Comparison of ENCODE assay signal across 9 cellular contexts in the genomic region with DNA sequence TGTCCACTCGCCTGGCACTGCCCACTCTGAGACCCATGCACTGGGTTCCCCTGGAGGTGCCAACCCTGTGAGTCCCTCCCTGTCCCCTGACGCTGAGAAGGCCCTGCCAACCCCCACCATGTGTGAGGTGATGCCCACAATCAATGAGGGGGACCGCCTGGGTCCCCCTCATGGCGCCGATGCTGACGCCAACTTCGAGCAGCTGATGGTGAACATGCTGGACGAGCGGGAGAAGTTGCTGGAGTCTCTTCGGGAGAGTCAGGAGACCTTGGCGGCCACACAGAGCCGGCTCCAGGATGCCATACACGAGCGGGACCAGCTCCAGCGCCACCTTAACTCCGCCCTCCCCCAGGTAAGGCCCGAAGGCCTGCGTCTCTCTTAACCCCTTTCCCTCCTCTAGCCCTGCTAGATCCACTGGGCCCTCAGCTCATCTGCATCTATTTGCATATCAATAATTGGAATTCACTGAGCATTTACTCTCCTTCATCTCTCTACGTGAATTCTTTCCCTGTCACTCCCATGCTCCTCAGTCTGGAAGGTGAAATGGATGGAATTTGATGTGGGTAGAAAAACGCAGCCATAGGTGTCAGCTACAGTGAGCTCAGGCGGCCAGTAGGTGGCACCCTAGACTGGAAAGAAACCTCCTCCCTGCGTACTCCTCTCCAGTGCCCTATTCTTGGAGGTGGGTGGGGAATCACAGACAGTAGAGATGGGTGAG. TPM values are rescaled to one million over a fixed set of nuclear protein-coding genes. Genes with fewer than 3 reads are reported as not detected.
DNase-seq lines count a peak whose midpoint lies in the region; ATAC-seq and TF ChIP-seq lines count a peak whose summit lies in the region.
"Had no signal": no experiment of that assay in that cellular context is flagged by ENCODE, and none has a peak within 500 bp of the region (broad histone marks: within the 10 kb centered on the region; RNA-seq: fewer than 3 reads in every experiment).

No MANE protein-coding gene starts in this region.

- in situ Hi-C loops in Caki2 (cut with HindIII; ENCODE audit: low pct_unique_long_range_greater_than_20kb, low sequenced_read_pairs) = loop anchor here (25.0 kb wide), 1 partner anchor 173 kb away; no protein-coding TSS in a partner anchor

- peaks cover 14% of the 10 kb centered on the region for H3K4me1 ChIP-seq in endodermal cell (ENCODE audit: control insufficient read depth, insufficient read depth, low read length)

- no peak overlapping the region for H3K4me3 ChIP-seq in endodermal cell (ENCODE audit: low read length)
- H3K4me3 ChIP-seq: SK-N-MC had no signal

- ATAC-seq in HG02759 (IDR thresholded peaks at IDR 0.05; ENCODE audit: unreplicated experiment) (peak; percentile 66), HG02588 (IDR thresholded peaks at IDR 0.05; ENCODE audit: unreplicated experiment) (no peak)

- TF ChIP-seq CTCF in endodermal cell (conservative IDR thresholded peaks at IDR 0.05) (peak; percentile 96), mesothelial cell of epicardium (IDR thresholded peaks at IDR 0.05; ENCODE audit: unreplicated experiment) (peak; percentile 83)

- 71 to 77% methylated on average over 18 to 22 of the region's 22 CpGs for WGBS in endodermal cell (ENCODE audit: insufficient coverage in 1 of 2, insufficient read length in 1 of 2), 2 experiments

- H3K27me3 Mint-ChIP-seq in endodermal cell (ENCODE audit: insufficient read depth) (peaks cover 2% of the 10 kb centered on the region), mesothelial cell of epicardium (ENCODE audit: low read depth) (peaks cover 3% of the 10 kb centered on the region)

- no peak overlapping the region for H3K27ac Mint-ChIP-seq in endodermal cell
- H3K27ac Mint-ChIP-seq in mesothelial cell of epicardium = no peak overlapping the region

- no peaks in the 10 kb centered on the region for H3K9me3 ChIP-seq in endodermal cell (ENCODE audit: control insufficient read depth, low read length)

- H3K27ac ChIP-seq in endodermal cell (ENCODE audit: low read depth, low read length) = no peak overlapping the region
- H3K27ac ChIP-seq: SK-N-MC had no signal

- DNase-seq in Caki2 (ENCODE audit: low read depth) (peak; percentile 47), NCI-H774 (lab: John Stamatoyannopoulos, UW) (peak; percentile 47), endodermal cell (peak; percentile 93), mesothelial cell of epicardium (ENCODE audit: low spot score in 2 of 2, unreplicated experiment in 2 of 2) (peak; percentile 60 to 80)
- peak; percentile 29 to 51 for DNase-seq in activated CD8-positive, alpha-beta memory T cell treated with anti-CD3 and anti-CD28 coated beads for 1 hour (ENCODE audit: extremely low read depth in 1 of 2, low read depth in 1 of 2)
- peak; percentile 19 to 44 for DNase-seq in stimulated activated CD8-positive, alpha-beta memory T cell treated with anti-CD3 and anti-CD28 coated beads, Interleukin-4, amount 100 ng/mL, for 4 hours (ENCODE audit: low read depth in 2 of 2, low spot score in 1 of 2)

- no peaks in the 10 kb centered on the region for H3K36me3 ChIP-seq in endodermal cell (ENCODE audit: control insufficient read depth, insufficient read depth, low read length)

- H3K4me3 Mint-ChIP-seq in endodermal cell (no peak overlapping the region), mesothelial cell of epicardium (no peak overlapping the region)

- no peaks in the 10 kb centered on the region for H3K27me3 ChIP-seq in endodermal cell (ENCODE audit: control insufficient read depth, insufficient read depth, low read length, poor library complexity, severe bottlenecking)

- H3K36me3 Mint-ChIP-seq in endodermal cell (ENCODE audit: low read depth) (no peaks in the 10 kb centered on the region), mesothelial cell of epicardium (peaks cover 4% of the 10 kb centered on the region)

- peaks cover 2% of the 10 kb centered on the region for H3K9me3 Mint-ChIP-seq in endodermal cell
- no peaks in the 10 kb centered on the region for H3K9me3 Mint-ChIP-seq in mesothelial cell of epicardium

- H3K9ac ChIP-seq in endodermal cell (ENCODE audit: extremely low read depth, low read length, poor library complexity, severe bottlenecking) = no peak overlapping the region

- peaks cover 27% of the 10 kb centered on the region for H3K4me1 Mint-ChIP-seq in endodermal cell
- H3K4me1 Mint-ChIP-seq in mesothelial cell of epicardium = peaks cover 23% of the 10 kb centered on the region

RNA-seq across cellular contexts. Expression of gene PPFIA4, which starts 12.8 kb away (rescaled TPM):
- total RNA-seq in Caki2 (2014; rRNA removed; shearing (Covaris generic); ENCODE audit: low replicate concordance) = 8.7 and 15.3 TPM in 2 replicates
- 10 to 100 TPM in 1 of 2 donors, 1 to 10 TPM in 1; 8.4 to 12.1 TPM for total RNA-seq in endodermal cell
- 10.6 TPM for polyA plus RNA-seq in endodermal cell (2013, experiment 1 of 2)
- 9.6 TPM for polyA plus RNA-seq in endodermal cell (2013, experiment 2 of 2)
- 35.3 to 39.4 TPM (median 38.9 TPM) in 3 replicates for total RNA-seq in mesothelial cell of epicardium

RNA-seq across cellular contexts. Expression of gene TMEM183A, which starts 31.9 kb away (rescaled TPM):
- total RNA-seq in Caki2 (2014; rRNA removed; shearing (Covaris generic); ENCODE audit: low replicate concordance) = 122 and 126 TPM in 2 replicates
- total RNA-seq in endodermal cell = 10 to 100 TPM; 88.9 to 89.7 TPM
- 76.9 TPM for polyA plus RNA-seq in endodermal cell (2013, experiment 1 of 2)
- 71.9 TPM for polyA plus RNA-seq in endodermal cell (2013, experiment 2 of 2)
- total RNA-seq in mesothelial cell of epicardium = 58.4 to 64.5 TPM (median 64.0 TPM) in 3 replicates

RNA-seq across cellular contexts. Expression of gene MYOG, which starts 46.8 kb away (rescaled TPM):
- total RNA-seq in Caki2 (2014; rRNA removed; shearing (Covaris generic); ENCODE audit: low replicate concordance) = not detected in 2 replicates
- total RNA-seq in endodermal cell (not detected), mesothelial cell of epicardium (not detected in 3 replicates)
- polyA plus RNA-seq in endodermal cell (2013, experiment 1 of 2) = not detected
- polyA plus RNA-seq in endodermal cell (2013, experiment 2 of 2) = not detected

Comparison
In these comparisons a context has a peak if more than half of its experiments do, and no peak if none do; other contexts are left out.
1. DNase-seq: peak in every context shown above with its lines; median percentile 93 in endodermal cell; 70 in mesothelial cell of epicardium; 47 in Caki2; 47 in NCI-H774; 40 in activated CD8-positive, alpha-beta memory T cell treated with anti-CD3 and anti-CD28 coated beads for 1 hour; 32 in stimulated activated CD8-positive, alpha-beta memory T cell treated with anti-CD3 and anti-CD28 coated beads, Interleukin-4, amount 100 ng/mL, for 4 hours.